13 cellular contexts compared by ENCODE assay signal in genomic region chr4:190107766-190108485, GRCh38. TPM values are rescaled to one million over a fixed set of nuclear protein-coding genes. Genes with fewer than 3 reads are reported as not detected.
DNase-seq lines count a peak whose midpoint lies in the region; ATAC-seq, FAIRE-seq and TF ChIP-seq lines count a peak whose summit lies in the region.
"Not testable (repeated sequence)": the region's sequence is repeated elsewhere in the genome, so short reads cannot be mapped to it uniquely, and the experiment has no call there.
"Had no signal": no experiment of that assay in that cellular context is flagged by ENCODE, and none has a peak within 500 bp of the region (broad histone marks: within the 10 kb centered on the region; RNA-seq: fewer than 3 reads in every experiment).

No MANE protein-coding gene starts in this region.

- not testable (repeated sequence) for H3K4me1 ChIP-seq in small intestine (ENCODE audit: control insufficient read depth in 2 of 2, insufficient read depth in 1 of 2, low read depth in 1 of 2, low read length in 1 of 2); upper lobe of left lung

- FAIRE-seq in small intestine (lab: Jason Lieb, UNC): not testable (repeated sequence)

- H3K4me1 Mint-ChIP-seq in HFFc6 (ENCODE audit: low read depth); natural killer cell treated with Interleukin-12 subunit alpha and Interleukin-12 subunit beta and Interleukin-15 and Interleukin-18, amount 100 ng/mL, for 72 hours (ENCODE audit: low read depth in 2 of 2): not testable (repeated sequence)

- not testable (repeated sequence) for H3K27me3 Mint-ChIP-seq in HFFc6 (ENCODE audit: insufficient read depth); natural killer cell treated with Interleukin-12 subunit alpha and Interleukin-12 subunit beta and Interleukin-15 and Interleukin-18, amount 100 ng/mL, for 72 hours

- H3K27ac Mint-ChIP-seq in HFFc6; natural killer cell treated with Interleukin-12 subunit alpha and Interleukin-12 subunit beta and Interleukin-15 and Interleukin-18, amount 100 ng/mL, for 72 hours: not testable (repeated sequence)

- H3K27me3 ChIP-seq in small intestine (ENCODE audit: control insufficient read depth in 2 of 2, insufficient read depth in 2 of 2, low read length in 2 of 2); upper lobe of left lung: not testable (repeated sequence)

- not testable (repeated sequence) for TF ChIP-seq CTCF in HFFc6 (IDR thresholded peaks at IDR 0.05); cardiac fibroblast (IDR thresholded peaks at IDR 0.05; ENCODE audit: low read depth, low read length); upper lobe of left lung (IDR thresholded peaks at IDR 0.05)

- WGBS in small intestine, 3 donors: 39 to 49% (median 42%) methylated on average over 2 of the region's 2 CpGs
- 44 to 50% methylated on average over 2 of the region's 2 CpGs for WGBS in upper lobe of left lung, 2 donors

- DNase-seq in A172 (ENCODE audit: low spot score): peak; percentile 0
- peak; percentile 0 for DNase-seq in HFFc6
- DNase-seq in SW480 (ENCODE audit: low spot score): peak; percentile 5
- peak; percentile 0 to 1 for DNase-seq in cardiac fibroblast (ENCODE audit: low read depth in 2 of 2)
- peak; percentile 1 for DNase-seq in fibroblast of gingiva (ENCODE audit: low read depth)
- not testable (repeated sequence) for DNase-seq in natural killer cell treated with Interleukin-12 subunit alpha and Interleukin-12 subunit beta and Interleukin-15 and Interleukin-18, amount 100 ng/mL, for 72 hours (ENCODE audit: low spot score); upper lobe of left lung
- DNase-seq in small intestine: peak; percentile 0

- not testable (repeated sequence) for TF ChIP-seq POLR2A in upper lobe of left lung (IDR thresholded peaks at IDR 0.05)

- not testable (repeated sequence) for TF ChIP-seq EP300 in upper lobe of left lung (IDR thresholded peaks at IDR 0.05)

- H3K36me3 Mint-ChIP-seq in HFFc6 (ENCODE audit: low read depth); natural killer cell treated with Interleukin-12 subunit alpha and Interleukin-12 subunit beta and Interleukin-15 and Interleukin-18, amount 100 ng/mL, for 72 hours: not testable (repeated sequence)

- H3K9me3 Mint-ChIP-seq in HFFc6; natural killer cell treated with Interleukin-12 subunit alpha and Interleukin-12 subunit beta and Interleukin-15 and Interleukin-18, amount 100 ng/mL, for 72 hours: not testable (repeated sequence)

- H3K4me3 ChIP-seq in cardiac fibroblast (replicated peaks in 1 of 2; ENCODE audit: low read depth in 2 of 2, low read length in 2 of 2); small intestine (ENCODE audit: low read depth in 1 of 2, low read length in 2 of 2); upper lobe of left lung: not testable (repeated sequence)

- not testable (repeated sequence) for H3K36me3 ChIP-seq in small intestine (ENCODE audit: control insufficient read depth in 2 of 2, insufficient read depth in 2 of 2, low read length in 2 of 2); upper lobe of left lung

- H3K4me3 Mint-ChIP-seq in HFFc6; natural killer cell treated with Interleukin-12 subunit alpha and Interleukin-12 subunit beta and Interleukin-15 and Interleukin-18, amount 100 ng/mL, for 72 hours: not testable (repeated sequence)

- H3K9me3 ChIP-seq in small intestine (ENCODE audit: control insufficient read depth, low read depth); upper lobe of left lung: not testable (repeated sequence)

- H3K27ac ChIP-seq in small intestine (ENCODE audit: low read depth in 1 of 2, low read length in 1 of 2); upper lobe of left lung: not testable (repeated sequence)

- peak; percentile 51 to 67 for ATAC-seq in natural killer cell treated with Interleukin-12 subunit alpha and Interleukin-12 subunit beta and Interleukin-15 and Interleukin-18, amount 100 ng/mL, for 72 hours
- peak; percentile 47 to 87 for ATAC-seq in upper lobe of left lung (ENCODE audit: low FRiP score in 2 of 2)

RNA-seq across cellular contexts. Expression of gene DBET, which starts 43.6 kb away (rescaled TPM):
- not detected in 2 replicates for total RNA-seq in A172 (2014; rRNA removed; shearing (Covaris generic))
- total RNA-seq in HFFc6 (2021; fragmentation: NEBNext Ultra II Directional; extraction: Animal tissue kit (Norgen Biotek cat#: 25700)): not detected
- total RNA-seq in natural killer cell treated with Interleukin-12 subunit alpha and Interleukin-12 subunit beta and Interleukin-15 and Interleukin-18, amount 100 ng/mL, for 72 hours: not detected
- polyA plus RNA-seq in small intestine: not detected
- not detected for total RNA-seq in upper lobe of left lung
- total RNA-seq: CD8-positive, alpha-beta T cell; GM12878; H7; IMR-90; Right ventricle myocardium inferior had no signal
- polyA plus RNA-seq: GM12878, IMR-90 had no signal
